Comparison of ENCODE assay signal across 12 cellular contexts in genomic region chr5:67815455-67816391, GRCh38.
A peak's percentile ranks its signal among the peaks of the same experiment; 100 is the strongest.
DNase-seq lines count a peak whose midpoint lies in the region; ATAC-seq and TF ChIP-seq lines count a peak whose summit lies in the region.
"Had no signal": no experiment of that assay in that cellular context is flagged by ENCODE, and none has a peak within 500 bp of the region (broad histone marks: within the 10 kb centered on the region; RNA-seq: fewer than 3 reads in every experiment).

No MANE protein-coding gene starts in this region.

- no peak overlapping the region for H3K4me3 Mint-ChIP-seq in activated T-cell treated with anti-CD3 and anti-CD28 coated beads, Interleukin-2, amount 50 U/mL, for 24 hours
- H3K4me3 Mint-ChIP-seq: activated B cell treated with CpG ODN at 0.5 μM for 24 hours; activated naive CD4-positive, alpha-beta T cell treated with anti-CD3 and anti-CD28 coated beads for 36 hours; stimulated activated memory B cell treated with anti-CD40 and anti-IgM and Interleukin-4, amounts not matched to agents 10 μg/mL and 1 μg/mL and 100 μg/mL, for 72 hours had no signal

- peaks cover 12% of the 10 kb centered on the region for H3K27me3 Mint-ChIP-seq in activated T-cell treated with anti-CD3 and anti-CD28 coated beads, Interleukin-2, amount 50 U/mL, for 24 hours

- no peaks in the 10 kb centered on the region for H3K4me1 Mint-ChIP-seq in activated T-cell treated with anti-CD3 and anti-CD28 coated beads, Interleukin-2, amount 50 U/mL, for 24 hours (ENCODE audit: low read depth)
- H3K4me1 Mint-ChIP-seq: stimulated activated memory B cell treated with anti-CD40 and anti-IgM and Interleukin-4, amounts not matched to agents 10 μg/mL and 1 μg/mL and 100 μg/mL, for 72 hours had no signal

- peak; percentile 12 for DNase-seq in AG20443 (ENCODE audit: low spot score)
- DNase-seq in MG63 = peak; percentile 53
- DNase-seq in coronary artery (ENCODE audit: low spot score) = no peak
- DNase-seq in myocyte (ENCODE audit: low read depth) = peak; percentile 26
- no peak for DNase-seq in activated T-cell treated with anti-CD3 and anti-CD28 coated beads, Interleukin-2, amount 50 U/mL, for 24 hours
- DNase-seq: activated B cell treated with CpG ODN at 0.5 μM for 24 hours; activated naive CD4-positive, alpha-beta T cell treated with anti-CD3 and anti-CD28 coated beads for 36 hours had no signal

- no peak for ATAC-seq in GM21526 (IDR thresholded peaks at IDR 0.05; ENCODE audit: low FRiP score, unreplicated experiment)
- no peak for ATAC-seq in HG03457 (IDR thresholded peaks at IDR 0.05; ENCODE audit: unreplicated experiment)
- no peak for ATAC-seq in HG03442 (IDR thresholded peaks at IDR 0.05; ENCODE audit: unreplicated experiment)
- ATAC-seq: stimulated activated memory B cell treated with anti-CD40 and anti-IgM and Interleukin-4, amounts not matched to agents 10 μg/mL and 1 μg/mL and 100 μg/mL, for 72 hours had no signal

- peak overlapping the region; percentile 48 to 70 for H3K27ac ChIP-seq in coronary artery

- no peak for TF ChIP-seq CTCF in coronary artery (IDR thresholded peaks at IDR 0.05)

- no peak overlapping the region for H3K4me3 ChIP-seq in MG63
- H3K4me3 ChIP-seq in coronary artery = peak overlapping the region; percentile 44
- H3K4me3 ChIP-seq: smooth muscle cell had no signal

- H3K36me3 Mint-ChIP-seq in activated T-cell treated with anti-CD3 and anti-CD28 coated beads, Interleukin-2, amount 50 U/mL, for 24 hours (ENCODE audit: low read depth) = no peaks in the 10 kb centered on the region
- H3K36me3 Mint-ChIP-seq: stimulated activated memory B cell treated with anti-CD40 and anti-IgM and Interleukin-4, amounts not matched to agents 10 μg/mL and 1 μg/mL and 100 μg/mL, for 72 hours had no signal

- no peaks in the 10 kb centered on the region for H3K9me3 ChIP-seq in MG63

- no peaks in the 10 kb centered on the region for H3K27me3 ChIP-seq in MG63

- H3K36me3 ChIP-seq in MG63 = no peaks in the 10 kb centered on the region

- no peak overlapping the region for H3K27ac Mint-ChIP-seq in activated T-cell treated with anti-CD3 and anti-CD28 coated beads, Interleukin-2, amount 50 U/mL, for 24 hours
- H3K27ac Mint-ChIP-seq: activated B cell treated with CpG ODN at 0.5 μM for 24 hours; activated naive CD4-positive, alpha-beta T cell treated with anti-CD3 and anti-CD28 coated beads for 36 hours; stimulated activated memory B cell treated with anti-CD40 and anti-IgM and Interleukin-4, amounts not matched to agents 10 μg/mL and 1 μg/mL and 100 μg/mL, for 72 hours had no signal

- H3K9me3 Mint-ChIP-seq in activated T-cell treated with anti-CD3 and anti-CD28 coated beads, Interleukin-2, amount 50 U/mL, for 24 hours = no peaks in the 10 kb centered on the region
- H3K9me3 Mint-ChIP-seq: activated B cell treated with CpG ODN at 0.5 μM for 24 hours had no signal

Comparison
In these comparisons a context has a peak if more than half of its experiments do, and no peak if none do; other contexts are left out.
1. DNase-seq: peak in AG20443 (single experiment), MG63 (single experiment) and myocyte (single experiment); none in coronary artery (single experiment) and activated T-cell treated with anti-CD3 and anti-CD28 coated beads, Interleukin-2, amount 50 U/mL, for 24 hours (single experiment).